8 cellular contexts compared by ENCODE assay signal in the genomic region with DNA sequence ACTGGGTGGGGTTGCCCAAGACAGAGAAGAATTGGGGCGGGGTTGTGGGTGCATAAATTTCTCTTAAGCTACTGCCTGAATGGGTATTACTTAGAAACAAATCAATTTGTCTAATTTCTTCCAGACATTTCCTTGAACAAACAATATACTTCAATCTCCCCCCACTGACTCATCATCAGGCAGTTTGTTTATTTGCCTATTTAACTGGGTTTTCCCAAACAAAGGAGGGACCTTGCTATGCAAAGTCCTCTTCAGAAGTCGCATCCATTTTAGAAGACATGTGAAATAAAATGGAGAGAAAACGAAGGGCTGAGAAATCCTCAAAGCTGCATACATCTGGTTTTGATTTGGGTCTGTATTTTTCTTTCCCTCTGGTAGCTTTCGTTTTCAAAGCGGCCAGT.
A peak's percentile ranks its signal among the peaks of the same experiment; 100 is the strongest.
DNase-seq lines count a peak whose midpoint lies in the region; ATAC-seq and TF ChIP-seq lines count a peak whose summit lies in the region.
"Not testable (repeated sequence)": the region's sequence is repeated elsewhere in the genome, so short reads cannot be mapped to it uniquely, and the experiment has no call there.

No MANE protein-coding gene starts in this region.

- H3K4me1 Mint-ChIP-seq in HFFc6 (ENCODE audit: low read depth) (peaks cover 22% of the 10 kb centered on the region), type B pancreatic cell (ENCODE audit: unreplicated experiment) (peaks cover 23% of the 10 kb centered on the region)

- peak overlapping the region; percentile 97 for H2AFZ ChIP-seq in ACC112 (ENCODE audit: low read length, unreplicated experiment)

- not testable (repeated sequence) for H3K36me3 Mint-ChIP-seq in HFFc6 (ENCODE audit: low read depth); type B pancreatic cell

- not testable (repeated sequence) for H3K9me3 Mint-ChIP-seq in HFFc6
- peaks cover 16% of the 10 kb centered on the region for H3K9me3 Mint-ChIP-seq in type B pancreatic cell

- in situ Hi-C loops in astrocyte of the spinal cord (cut with HindIII; ENCODE audit: low sequenced_read_pairs), result not testable (repeated sequence)

- DNase-seq in Daoy (ENCODE audit: low read depth), result peak; percentile 2
- peak; percentile 33 for DNase-seq in HFFc6
- peak; percentile 50 for DNase-seq in NOMO-1 treated with dmso at 0.1 percent for 144 hours (lab: John Stamatoyannopoulos, UW; ENCODE audit: unreplicated experiment)
- DNase-seq in astrocyte of the spinal cord (ENCODE audit: low read depth, low spot score), result peak; percentile 27
- DNase-seq in fibroblast of mammary gland (ENCODE audit: low read depth), result peak; percentile 70
- DNase-seq in mucosa of descending colon; type B pancreatic cell (ENCODE audit: extremely low spot score, unreplicated experiment): not testable (repeated sequence)

- H3K4me1 ChIP-seq in ACC112 (ENCODE audit: control insufficient read depth, insufficient read depth, low read length, unreplicated experiment); mucosa of descending colon (ENCODE audit: low read depth): not testable (repeated sequence)

- not testable (repeated sequence) for H3K79me2 ChIP-seq in ACC112 (ENCODE audit: control insufficient read depth, insufficient read depth, low read length, unreplicated experiment)

- TF ChIP-seq CTCF in HFFc6 (IDR thresholded peaks at IDR 0.05); astrocyte of the spinal cord (IDR thresholded peaks at IDR 0.05; ENCODE audit: low read depth, low read length); fibroblast of mammary gland (conservative IDR thresholded peaks at IDR 0.05; ENCODE audit: control insufficient read depth, insufficient read depth, low read depth, low read length); mucosa of descending colon (IDR thresholded peaks at IDR 0.05); type B pancreatic cell (conservative IDR thresholded peaks at IDR 0.05): not testable (repeated sequence)

- not testable (repeated sequence) for H3K27me3 Mint-ChIP-seq in HFFc6 (ENCODE audit: insufficient read depth); type B pancreatic cell

- H3K4me3 ChIP-seq in ACC112 (ENCODE audit: low read depth, low read length), result peak overlapping the region; percentile 78
- not testable (repeated sequence) for H3K4me3 ChIP-seq in astrocyte of the spinal cord (ENCODE audit: low read depth, low read length); mucosa of descending colon
- peak overlapping the region; percentile 28 for H3K4me3 ChIP-seq in fibroblast of mammary gland (ENCODE audit: control insufficient read depth, low read depth, low read length)

- peak overlapping the region; percentile 90 for H3K27ac Mint-ChIP-seq in HFFc6
- H3K27ac Mint-ChIP-seq in type B pancreatic cell, result peak overlapping the region; percentile 65

- not testable (repeated sequence) for H3K9me3 ChIP-seq in mucosa of descending colon

- H3K27ac ChIP-seq in ACC112 (ENCODE audit: low read depth, low read length), result peak overlapping the region; percentile 19; the same call in 1 of the 2 replicates

- H3K36me3 ChIP-seq in ACC112 (ENCODE audit: insufficient read depth, low read length); mucosa of descending colon (ENCODE audit: low read depth): not testable (repeated sequence)

- intact Hi-C loops in mucosa of descending colon (cut with DNase I, micrococcal nuclease), result not testable (repeated sequence)

- H3K4me3 Mint-ChIP-seq in HFFc6, result peak overlapping the region; percentile 89
- peak overlapping the region; percentile 63 for H3K4me3 Mint-ChIP-seq in type B pancreatic cell

- H3K27me3 ChIP-seq in ACC112 (ENCODE audit: insufficient read depth, low read length), result not testable (repeated sequence)

- peak; percentile 48 for ATAC-seq in mucosa of descending colon
